ENCODE assay signal across 14 cellular contexts in the genomic region with DNA sequence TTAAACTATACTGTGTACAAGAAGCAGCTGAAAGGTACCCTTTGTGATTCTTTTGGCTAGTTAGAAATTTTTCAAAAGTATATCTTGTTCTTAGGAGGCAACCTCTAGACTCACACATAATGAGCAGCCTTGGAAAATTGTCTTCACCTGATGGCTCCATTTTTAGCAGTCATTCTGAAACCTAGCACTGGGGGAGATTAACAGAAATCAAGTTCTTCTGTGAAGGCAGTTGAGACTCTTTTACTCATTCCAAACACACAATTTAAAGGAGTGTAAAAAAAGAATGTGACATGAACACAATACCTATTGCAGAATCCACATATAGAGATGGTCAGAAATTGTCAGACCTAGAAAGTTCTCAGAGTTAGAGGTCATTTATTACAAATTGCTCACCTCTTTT.
A peak's percentile ranks its signal among the peaks of the same experiment; 100 is the strongest.
DNase-seq lines count a peak whose midpoint lies in the region; ATAC-seq and TF ChIP-seq lines count a peak whose summit lies in the region.
"Had no signal": no experiment of that assay in that cellular context is flagged by ENCODE, and none has a peak within 500 bp of the region (broad histone marks: within the 10 kb centered on the region; RNA-seq: fewer than 3 reads in every experiment).

No MANE protein-coding gene starts in this region.

- no peak for TF ChIP-seq CTCF in OCI-LY1 (IDR thresholded peaks at IDR 0.05; ENCODE audit: low read length)

- DNase-seq in activated CD4-positive, alpha-beta T cell treated with anti-CD3 and anti-CD28 coated beads, Interleukin-2, amount 10 ng/mL, durations not matched to agents 24 days and 14 days, result no peak
- DNase-seq in activated CD4-positive, alpha-beta T cell treated with anti-CD3 and anti-CD28 coated beads for 4 hours, result no peak
- no peak for DNase-seq in immature natural killer cell
- DNase-seq in middle frontal gyrus (ENCODE audit: extremely low spot score, low spot score), result no peak
- DNase-seq in kidney glomerular epithelial cell (lab: John Stamatoyannopoulos, UW), result no peak
- no peak for DNase-seq in SKM-1 (lab: John Stamatoyannopoulos, UW; ENCODE audit: unreplicated experiment)
- DNase-seq: amniotic stem cell, NCI-H1417 treated with DMSO at 0.1 percent for 48 hours had no signal

- no peak overlapping the region for H2AFZ ChIP-seq in OCI-LY1 (ENCODE audit: low read length)

- H3F3A ChIP-seq in OCI-LY1 (ENCODE audit: insufficient read depth, low read length), result no peaks in the 10 kb centered on the region

- peak; percentile 51 for ATAC-seq in GM21723 (IDR thresholded peaks at IDR 0.05; ENCODE audit: unreplicated experiment)

- peak overlapping the region; percentile 2 for H3K4me3 Mint-ChIP-seq in activated CD4-positive, alpha-beta T cell treated with anti-CD3 and anti-CD28 coated beads, Interleukin-2, amount 10 ng/mL, durations not matched to agents 24 days and 14 days
- H3K4me3 Mint-ChIP-seq in immature natural killer cell, result no peak overlapping the region
- H3K4me3 Mint-ChIP-seq: nephron had no signal

- no peaks in the 10 kb centered on the region for H3K9me2 ChIP-seq in OCI-LY1 (ENCODE audit: low read depth, low read length)

- H4K20me1 ChIP-seq in OCI-LY1 (ENCODE audit: insufficient read depth, low read length), result no peaks in the 10 kb centered on the region

- no peak overlapping the region for H3K4me2 ChIP-seq in OCI-LY1 (ENCODE audit: low read length)

- peak overlapping the region; percentile 17 for H3K27ac ChIP-seq in OCI-LY1 (ENCODE audit: low read depth, low read length, poor library complexity, severe bottlenecking)
- H3K27ac ChIP-seq: HL-60, SJCRH30 had no signal

- no peaks in the 10 kb centered on the region for H3K27me3 Mint-ChIP-seq in activated CD4-positive, alpha-beta T cell treated with anti-CD3 and anti-CD28 coated beads, Interleukin-2, amount 10 ng/mL, durations not matched to agents 24 days and 14 days
- no peaks in the 10 kb centered on the region for H3K27me3 Mint-ChIP-seq in immature natural killer cell (ENCODE audit: low read depth in 3 of 3)

- H3K27ac Mint-ChIP-seq in activated CD4-positive, alpha-beta T cell treated with anti-CD3 and anti-CD28 coated beads, Interleukin-2, amount 10 ng/mL, durations not matched to agents 24 days and 14 days, result peak overlapping the region; percentile 86
- peak overlapping the region in 5 of 6 donors; percentile 2 to 62 (median 39) for H3K27ac Mint-ChIP-seq in immature natural killer cell
- H3K27ac Mint-ChIP-seq: nephron had no signal

- no peaks in the 10 kb centered on the region for H3K9me3 ChIP-seq in OCI-LY1 (ENCODE audit: low read length)
- H3K9me3 ChIP-seq: SJCRH30 had no signal

- no peaks in the 10 kb centered on the region for H3K27me3 ChIP-seq in OCI-LY1 (ENCODE audit: insufficient read depth, low read length)
- H3K27me3 ChIP-seq: SJCRH30 had no signal

- no peak overlapping the region for H3K9ac ChIP-seq in OCI-LY1 (ENCODE audit: low read length)

- H3K36me3 Mint-ChIP-seq in activated CD4-positive, alpha-beta T cell treated with anti-CD3 and anti-CD28 coated beads, Interleukin-2, amount 10 ng/mL, durations not matched to agents 24 days and 14 days (ENCODE audit: low read depth), result peaks cover 22% of the 10 kb centered on the region
- peaks cover 4 to 14% (median 7%) of the 10 kb centered on the region in 3 donors for H3K36me3 Mint-ChIP-seq in immature natural killer cell

- no peaks in the 10 kb centered on the region for H3K79me2 ChIP-seq in OCI-LY1 (ENCODE audit: insufficient read depth, low read length)

- peaks cover 8% of the 10 kb centered on the region for H3K9me3 Mint-ChIP-seq in activated CD4-positive, alpha-beta T cell treated with anti-CD3 and anti-CD28 coated beads, Interleukin-2, amount 10 ng/mL, durations not matched to agents 24 days and 14 days
- no peaks in the 10 kb centered on the region for H3K9me3 Mint-ChIP-seq in immature natural killer cell
- H3K9me3 Mint-ChIP-seq: nephron had no signal

- peaks cover 30% of the 10 kb centered on the region for H3K4me1 ChIP-seq in OCI-LY1 (ENCODE audit: insufficient read depth, low read length, severe bottlenecking)

- no peak overlapping the region for H3K4me3 ChIP-seq in OCI-LY1 (ENCODE audit: low read depth, low read length, poor library complexity, severe bottlenecking)
- H3K4me3 ChIP-seq: lung, SJCRH30 had no signal

- H3K4me1 Mint-ChIP-seq in activated CD4-positive, alpha-beta T cell treated with anti-CD3 and anti-CD28 coated beads, Interleukin-2, amount 10 ng/mL, durations not matched to agents 24 days and 14 days, result peaks cover 40% of the 10 kb centered on the region
- peaks cover 29 to 33% of the 10 kb centered on the region in 2 donors for H3K4me1 Mint-ChIP-seq in immature natural killer cell

- intact Hi-C loops in activated CD4-positive, alpha-beta T cell treated with anti-CD3 and anti-CD28 coated beads, Interleukin-2, amount 10 ng/mL, durations not matched to agents 24 days and 14 days (cut with micrococcal nuclease), result loop anchor here (1.0 to 5.0 kb wide), 7 partner anchors 13 to 279 kb away; partner anchors contain the start of gene ITGA4

- no peaks in the 10 kb centered on the region for H3K36me3 ChIP-seq in OCI-LY1 (ENCODE audit: insufficient read depth, low read length)
- H3K36me3 ChIP-seq: SJCRH30 had no signal
